In the genomic region with DNA sequence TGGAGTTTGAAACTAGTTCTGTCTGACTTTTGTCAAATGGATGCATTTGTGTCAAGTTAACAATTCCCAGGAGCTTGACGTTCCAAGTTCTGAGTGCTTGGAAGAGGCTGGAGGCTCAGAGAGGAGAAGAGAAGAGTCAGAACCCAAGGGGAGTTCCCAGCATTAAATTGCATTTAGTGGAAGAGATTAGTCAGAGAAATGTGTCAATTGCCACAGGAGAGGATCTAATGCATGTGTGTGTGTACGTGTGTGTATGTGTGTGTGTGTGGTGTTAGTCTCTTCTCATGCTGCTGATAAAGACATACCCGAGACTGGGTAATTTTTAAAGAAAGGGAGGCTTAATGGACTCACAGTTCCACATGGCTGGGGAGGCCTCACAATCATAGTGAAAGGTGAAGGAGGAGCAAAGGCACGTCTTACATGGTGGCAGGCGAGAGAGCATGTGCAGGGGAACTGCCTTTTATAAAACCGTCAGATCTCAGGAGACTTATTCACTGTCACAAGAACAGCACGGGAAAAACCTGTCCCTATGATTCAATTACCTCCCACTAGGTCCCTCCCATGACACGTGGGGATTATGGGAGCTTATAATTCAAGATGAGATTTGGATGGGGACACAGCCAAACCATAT, we compare ENCODE assay signal across 18 cellular contexts.
"Had no signal": no experiment of that assay in that cellular context is flagged by ENCODE, and none has a peak within 500 bp of the region (broad histone marks: within the 10 kb centered on the region; RNA-seq: fewer than 3 reads in every experiment).

No MANE protein-coding gene starts in this region.

- H3K27me3 Mint-ChIP-seq: activated B cell treated with CpG ODN at 0.5 μM for 24 hours; activated CD4-positive, alpha-beta T cell treated with anti-CD3 and anti-CD28 coated beads, Interleukin-2, amount 10 ng/mL, durations not matched to agents 7 days and 5 days had no signal

- DNase-seq: activated B cell treated with CpG ODN at 0.5 μM for 24 hours; activated CD4-positive, alpha-beta T cell treated with anti-CD3 and anti-CD28 coated beads, Interleukin-2, amount 10 ng/mL, durations not matched to agents 7 days and 5 days; activated effector memory CD4-positive, alpha-beta T cell treated with Interleukin-2 at 50 U/mL for 16 hours; activated T-cell treated with anti-CD3 and anti-CD28 coated beads, Interleukin-2, amount 50 U/mL, for 1 hour; amniotic stem cell; body of pancreas; cortex of kidney; effector CD4-positive, alpha-beta T cell; islet precursor cell; SJCRH30; T-helper 17 cell; tibial artery; uterus had no signal

- FAIRE-seq: endothelial cell of umbilical vein had no signal

- H3K4me3 ChIP-seq: body of pancreas, psoas muscle, SJCRH30, tibial artery, uterus had no signal

- H3K27ac ChIP-seq: body of pancreas, psoas muscle, SJCRH30, tibial artery, uterus had no signal

- H3K4me1 ChIP-seq: body of pancreas, psoas muscle, SJCRH30, tibial artery, uterus had no signal

- H3K9me3 ChIP-seq: body of pancreas, psoas muscle, tibial artery, uterus had no signal

- H3K27me3 ChIP-seq: body of pancreas, SJCRH30, tibial artery, uterus had no signal

- H3K4me1 Mint-ChIP-seq: activated B cell treated with CpG ODN at 0.5 μM for 24 hours; activated CD4-positive, alpha-beta T cell treated with anti-CD3 and anti-CD28 coated beads, Interleukin-2, amount 10 ng/mL, durations not matched to agents 7 days and 5 days; central memory CD8-positive, alpha-beta T cell had no signal

- H3K36me3 Mint-ChIP-seq: activated naive CD4-positive, alpha-beta T cell treated with anti-CD3 and anti-CD28 coated beads, Interleukin-2, amount 50 U/mL, for 72 hours; natural killer cell treated with Interleukin-12 subunit alpha and Interleukin-12 subunit beta and Interleukin-15 and Interleukin-18, amount 100 ng/mL, for 72 hours had no signal

- H3K36me3 ChIP-seq: SJCRH30, uterus had no signal

- H3K9me3 Mint-ChIP-seq: activated CD4-positive, alpha-beta T cell treated with anti-CD3 and anti-CD28 coated beads, Interleukin-2, amount 10 ng/mL, durations not matched to agents 7 days and 5 days; activated naive CD4-positive, alpha-beta T cell treated with anti-CD3 and anti-CD28 coated beads, Interleukin-2, amount 50 U/mL, for 72 hours; natural killer cell treated with Interleukin-12 subunit alpha and Interleukin-12 subunit beta and Interleukin-15 and Interleukin-18, amount 100 ng/mL, for 72 hours had no signal

- H3K27ac Mint-ChIP-seq: activated B cell treated with CpG ODN at 0.5 μM for 24 hours; activated CD4-positive, alpha-beta T cell treated with anti-CD3 and anti-CD28 coated beads, Interleukin-2, amount 10 ng/mL, durations not matched to agents 7 days and 5 days; activated naive CD4-positive, alpha-beta T cell treated with anti-CD3 and anti-CD28 coated beads, Interleukin-2, amount 50 U/mL, for 72 hours; natural killer cell treated with Interleukin-12 subunit alpha and Interleukin-12 subunit beta and Interleukin-15 and Interleukin-18, amount 100 ng/mL, for 72 hours; T-helper 17 cell had no signal

- H3K4me3 Mint-ChIP-seq: activated B cell treated with CpG ODN at 0.5 μM for 24 hours; activated CD4-positive, alpha-beta T cell treated with anti-CD3 and anti-CD28 coated beads, Interleukin-2, amount 10 ng/mL, durations not matched to agents 7 days and 5 days; central memory CD8-positive, alpha-beta T cell; natural killer cell treated with Interleukin-12 subunit alpha and Interleukin-12 subunit beta and Interleukin-15 and Interleukin-18, amount 100 ng/mL, for 72 hours; T-helper 17 cell had no signal
